In the genomic region with DNA sequence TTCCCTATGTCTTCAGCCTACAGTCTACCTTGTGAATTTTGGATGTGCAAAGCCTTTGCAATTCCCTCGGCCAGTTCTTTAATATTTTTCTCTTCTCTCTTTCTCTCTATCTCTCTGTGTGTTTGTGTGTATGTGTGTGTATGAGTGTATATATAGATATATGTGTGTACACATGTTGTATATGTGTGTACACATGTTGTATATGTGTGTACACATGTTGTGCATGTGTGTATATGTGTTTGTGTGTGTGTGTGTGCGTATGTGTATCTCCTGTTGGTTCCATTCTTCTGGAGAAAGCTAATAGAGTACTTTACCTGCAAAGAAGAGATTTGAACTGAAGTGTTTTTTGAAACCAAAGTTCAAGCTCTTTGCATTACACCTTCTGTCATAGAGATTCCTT, we compare ENCODE assay signal across 31 cellular contexts.
A peak's percentile ranks its signal among the peaks of the same experiment; 100 is the strongest.
DNase-seq lines count a peak whose midpoint lies in the region; ATAC-seq, FAIRE-seq and TF ChIP-seq lines count a peak whose summit lies in the region.
"Had no signal": no experiment of that assay in that cellular context is flagged by ENCODE, and none has a peak within 500 bp of the region (broad histone marks: within the 10 kb centered on the region; RNA-seq: fewer than 3 reads in every experiment).

No MANE protein-coding gene starts in this region.

- FAIRE-seq in HepG2 (lab: Jason Lieb, UNC) (no peak), H54 (lab: Jason Lieb, UNC) (peak; percentile 23)
- FAIRE-seq: A204.1, A549, D721Med had no signal

- no peak for TF ChIP-seq CTCF in HepG2 (CRISPR knock-in tag; IDR thresholded peaks at IDR 0.05)
- no peak for TF ChIP-seq CTCF in right lobe of liver (IDR thresholded peaks at IDR 0.05)

- BruUV-seq in HepG2 (replicated peaks; lab: Mats Ljungman, UMichigan), result no TSS peak

- no peak overlapping the region for H2AFZ ChIP-seq in HepG2 (ENCODE audit: low read length)

- WGBS in HepG2 (ENCODE audit: low lambda C conversion rate), result 5% methylated on average over 2 of the region's 2 CpGs
- WGBS in right lobe of liver (ENCODE audit: insufficient coverage, low coverage, low lambda C conversion rate, missing lambda C conversion rate), result 49% methylated on average over 2 of the region's 2 CpGs

- H3K4me3 ChIP-seq in HepG2 (replicated peaks in 1 of 3; ENCODE audit: insufficient read depth in 1 of 3, low read depth in 2 of 3, low read length in 3 of 3) (no peak overlapping the region), right lobe of liver (no peak overlapping the region)
- H3K4me3 ChIP-seq: A549; BLaER1; BLaER1 treated with 17β-estradiol and CSF1 and Interleukin-3, amounts not matched to agents 10 nM and 100 nM had no signal

- TF ChIP-seq RAD21 in HepG2 (CRISPR knock-in tag; IDR thresholded peaks at IDR 0.05), result no peak

- H3K4me1 ChIP-seq in HepG2 (ENCODE audit: insufficient read depth, low read length) (no peaks in the 10 kb centered on the region), right lobe of liver (no peaks in the 10 kb centered on the region)
- H3K4me1 ChIP-seq: A549; BE2C; BLaER1; BLaER1 treated with 17β-estradiol and CSF1 and Interleukin-3, amounts not matched to agents 10 nM and 100 nM had no signal

- TF ChIP-seq POLR2A in HepG2 (IDR thresholded peaks at IDR 0.05; ENCODE audit: insufficient read depth in 1 of 2, low read depth in 2 of 2, low read length in 2 of 2) (no peak), right lobe of liver (IDR thresholded peaks at IDR 0.05) (no peak), H54 (IDR thresholded peaks at IDR 0.05; ENCODE audit: low read depth, low read length) (no peak)

- H3K36me3 ChIP-seq in HepG2 (replicated peaks in 1 of 2; ENCODE audit: control insufficient read depth in 1 of 2, insufficient read depth in 2 of 2, low read length in 2 of 2), result no peaks in the 10 kb centered on the region
- H3K36me3 ChIP-seq in right lobe of liver, result no peaks in the 10 kb centered on the region
- H3K36me3 ChIP-seq: BE2C; BLaER1; BLaER1 treated with 17β-estradiol and CSF1 and Interleukin-3, amounts not matched to agents 10 nM and 100 nM had no signal

- no peak for DNase-seq in HepG2 (ENCODE audit: low spot score)
- no peak for DNase-seq in right lobe of liver
- DNase-seq in H54 (ENCODE audit: insufficient read length, low spot score), result no peak
- DNase-seq: 8988T; ACHN; AML-193; BE2C; C1 segment of cervical spinal cord; Caco-2; Calu3; CD4-positive, alpha-beta memory T cell; CD4-positive, alpha-beta T cell; CD4-positive, CD25-positive, alpha-beta regulatory T cell; CD8-positive, alpha-beta memory T cell; CD8-positive, alpha-beta T cell; COR-L47; DMS 273 treated with DMSO at 0.1 percent for 48 hours; DMS153; DMS53; DMS79; DMS79 treated with DMSO at 0.1 percent for 48 hours; DND-41; EL had no signal

- intact Hi-C loops in HepG2 (cut with micrococcal nuclease; ENCODE audit: unreplicated experiment), result no loop called here
- intact Hi-C loops in right lobe of liver (cut with DNase I), result no loop called here

- POLR2A ChIA-PET in HepG2 (lab: Yijun Ruan, JAX), result no interaction called here

- no peak overlapping the region for H3K4me2 ChIP-seq in HepG2 (ENCODE audit: low read depth, low read length)
- H3K4me2 ChIP-seq: A549; BLaER1; BLaER1 treated with 17β-estradiol and CSF1 and Interleukin-3, amounts not matched to agents 10 nM and 100 nM had no signal

- H3K79me2 ChIP-seq in HepG2 (ENCODE audit: insufficient read depth, low read length), result no peaks in the 10 kb centered on the region

- no peak overlapping the region for H3K9ac ChIP-seq in HepG2 (ENCODE audit: insufficient read depth, low read depth, low read length)
- H3K9ac ChIP-seq: BLaER1; BLaER1 treated with 17β-estradiol and CSF1 and Interleukin-3, amounts not matched to agents 10 nM and 100 nM had no signal

- no peaks in the 10 kb centered on the region for H4K20me1 ChIP-seq in HepG2 (ENCODE audit: insufficient read depth, low read length)
- H4K20me1 ChIP-seq: BLaER1; BLaER1 treated with 17β-estradiol and CSF1 and Interleukin-3, amounts not matched to agents 10 nM and 100 nM had no signal

- TF ChIP-seq EP300 in HepG2 (IDR thresholded peaks at IDR 0.05; ENCODE audit: low read depth in 2 of 2, low read length in 2 of 2) (no peak), HepG2 (CRISPR knock-in tag; IDR thresholded peaks at IDR 0.05; ENCODE audit: borderline replicate concordance) (no peak)

- no peaks in the 10 kb centered on the region for H3K9me3 ChIP-seq in HepG2 (ENCODE audit: low read length)
- H3K9me3 ChIP-seq in right lobe of liver, result no peaks in the 10 kb centered on the region
- H3K9me3 ChIP-seq: A549; BE2C; BLaER1; BLaER1 treated with 17β-estradiol and CSF1 and Interleukin-3, amounts not matched to agents 10 nM and 100 nM; Caco-2 had no signal

- no peak overlapping the region for H3K27ac ChIP-seq in HepG2 (ENCODE audit: extremely low read length, insufficient read depth, low read length)
- no peak overlapping the region for H3K27ac ChIP-seq in right lobe of liver
- H3K27ac ChIP-seq: 22Rv1; A549; BLaER1; BLaER1 treated with 17β-estradiol and CSF1 and Interleukin-3, amounts not matched to agents 10 nM and 100 nM; C4-2B had no signal

- H3K27me3 ChIP-seq in HepG2 (ENCODE audit: control insufficient read depth in 1 of 2, insufficient read depth in 2 of 2, low read length in 2 of 2), result no peaks in the 10 kb centered on the region
- no peaks in the 10 kb centered on the region for H3K27me3 ChIP-seq in right lobe of liver
- H3K27me3 ChIP-seq: BE2C; BLaER1; BLaER1 treated with 17β-estradiol and CSF1 and Interleukin-3, amounts not matched to agents 10 nM and 100 nM had no signal

- ATAC-seq in HepG2 (no peak), right lobe of liver (no peak), esophagus mucosa (no peak)
- ATAC-seq: A549; CD8-positive, alpha-beta T cell had no signal

- in situ Hi-C loops in HepG2 (cut with HindIII; ENCODE audit: extremely low pct_ligation_motif_present, low pct_unique_long_range_greater_than_20kb), result no loop called here

- CTCF ChIA-PET in HepG2 (lab: Yijun Ruan, JAX; ENCODE audit: low intra/inter-chr PET ratio, low total read pairs), result no interaction called here

TF ChIP-seq in HepG2, 621 proteins besides CTCF, POLR2A, EP300 and RAD21:
- no peak for TF ChIP-seq MTA1 (CRISPR knock-in tag; IDR thresholded peaks at IDR 0.05; ENCODE audit: borderline replicate concordance)
- TF ChIP-seq RNF2 (conservative IDR thresholded peaks at IDR 0.05; ENCODE audit: low read depth), result no peak
- no peak for TF ChIP-seq KLF15 (CRISPR knock-in tag; IDR thresholded peaks at IDR 0.05; ENCODE audit: borderline replicate concordance)
- TF ChIP-seq ZMAT5 (CRISPR knock-in tag; IDR thresholded peaks at IDR 0.05; ENCODE audit: borderline replicate concordance, low read depth), result no peak
- TF ChIP-seq MNT (IDR thresholded peaks at IDR 0.05), result peak; percentile 94
